8 cellular contexts compared by ENCODE assay signal in genomic region chr10:97426776-97427570, GRCh38. TPM values are rescaled to one million over a fixed set of nuclear protein-coding genes. Genes with fewer than 3 reads are reported as not detected.
A peak's percentile ranks its signal among the peaks of the same experiment; 100 is the strongest.
DNase-seq lines count a peak whose midpoint lies in the region; ATAC-seq and TF ChIP-seq lines count a peak whose summit lies in the region.

No MANE protein-coding gene starts in this region.

- H3K9me3 ChIP-seq in HAP-1 = no peaks in the 10 kb centered on the region
- H3K9me3 ChIP-seq in T-helper 17 cell (ENCODE audit: control insufficient read depth, low read length, poor library complexity, severe bottlenecking) = no peaks in the 10 kb centered on the region
- H3K9me3 ChIP-seq in esophagus squamous epithelium = no peaks in the 10 kb centered on the region
- no peaks in the 10 kb centered on the region for H3K9me3 ChIP-seq in ovary

- peak overlapping the region; percentile 94 for H3K27ac Mint-ChIP-seq in T-helper 17 cell

- DNase-seq in HAP-1 (ENCODE audit: low spot score in 2 of 2) (no peak), T-helper 17 cell (no peak), esophagus squamous epithelium (lab: John Stamatoyannopoulos, UW) (no peak), ovary (no peak), pons (ENCODE audit: low spot score) (no peak)

- H3K4me1 Mint-ChIP-seq in T-helper 17 cell = peaks cover 19% of the 10 kb centered on the region

- WGBS in esophagus squamous epithelium, 2 donors = 7 to 16% methylated on average over 20 to 32 of the region's 34 CpGs
- 5 to 7% (median 6%) methylated on average over 31 to 34 of the region's 34 CpGs for WGBS in ovary, 3 donors

- peaks cover 49% of the 10 kb centered on the region for H3K36me3 ChIP-seq in HAP-1 (replicated peaks)
- H3K36me3 ChIP-seq in esophagus squamous epithelium = peaks cover 0 to 30% (median 14%) of the 10 kb centered on the region in 3 donors
- no peaks in the 10 kb centered on the region for H3K36me3 ChIP-seq in ovary

- TF ChIP-seq EP300 in ovary (IDR thresholded peaks at IDR 0.05) = no peak

- H3K4me3 ChIP-seq in HAP-1 (peak overlapping the region; percentile 94), esophagus squamous epithelium (peak overlapping the region; percentile 61 to 95 (median 90)), ovary (peak overlapping the region; percentile 88)

- H3K36me3 Mint-ChIP-seq in T-helper 17 cell (ENCODE audit: low read depth) = peaks cover under 1% of the 10 kb centered on the region

- in situ Hi-C loops in HAP-1 (cut with MboI; ENCODE audit: low sequenced_read_pairs) = no loop called here

- no peak for TF ChIP-seq CTCF in esophagus squamous epithelium (IDR thresholded peaks at IDR 0.05)
- TF ChIP-seq CTCF in ovary (IDR thresholded peaks at IDR 0.05) = no peak

- H3K4me1 ChIP-seq in HAP-1 (peaks cover 4% of the 10 kb centered on the region; the same call in 1 of the 2 replicates), esophagus squamous epithelium (peaks cover 23 to 65% (median 27%) of the 10 kb centered on the region in 3 donors), ovary (ENCODE audit: insufficient read depth) (peaks cover 10% of the 10 kb centered on the region)

- peak overlapping the region; percentile 91 to 98 (median 95) for H3K27ac ChIP-seq in esophagus squamous epithelium
- H3K27ac ChIP-seq in ovary = peak overlapping the region; percentile 71 to 85

- no peaks in the 10 kb centered on the region for H3K27me3 Mint-ChIP-seq in T-helper 17 cell

- intact Hi-C loops in esophagus squamous epithelium (cut with DNase I) = no loop called here
- intact Hi-C loops in ovary (cut with DNase I) = no loop called here

- no peaks in the 10 kb centered on the region for H3K27me3 ChIP-seq in HAP-1 (ENCODE audit: low read depth)
- no peaks in the 10 kb centered on the region for H3K27me3 ChIP-seq in esophagus squamous epithelium
- H3K27me3 ChIP-seq in ovary = no peaks in the 10 kb centered on the region

- ATAC-seq in T-helper 17 cell (no peak), GM21619 (IDR thresholded peaks at IDR 0.05; ENCODE audit: unreplicated experiment) (no peak), GM21367 (IDR thresholded peaks at IDR 0.05; ENCODE audit: unreplicated experiment) (no peak), GM19023 (IDR thresholded peaks at IDR 0.05; ENCODE audit: unreplicated experiment) (no peak)

- no peak for TF ChIP-seq POLR2A in esophagus squamous epithelium (IDR thresholded peaks at IDR 0.05)
- no peak for TF ChIP-seq POLR2A in ovary (IDR thresholded peaks at IDR 0.05)

- H3K4me3 Mint-ChIP-seq in T-helper 17 cell = peak overlapping the region; percentile 90

RNA-seq across cellular contexts. Expression of gene PGAM1, which starts 1.0 kb away (rescaled TPM):
- total RNA-seq in T-helper 17 cell (100 to 1,000 TPM in 1 of 2 donors, 10 to 100 TPM in 1; 88.6 to 101 TPM), esophagus squamous epithelium (100 to 1,000 TPM; 310 to 700 (median 514) TPM), ovary (100 to 1,000 TPM in 6 of 7 donors, 10 to 100 TPM in 1; 98.7 to 233 (median 163) TPM)
- 100 to 1,000 TPM; 114 to 255 TPM for polyA plus RNA-seq in ovary

RNA-seq across cellular contexts. Expression of gene EXOSC1, which starts 18.8 kb away (rescaled TPM):
- total RNA-seq in T-helper 17 cell (10 to 100 TPM; 32.0 to 38.6 TPM), esophagus squamous epithelium (10 to 100 TPM; 12.4 to 44.8 (median 24.7) TPM), ovary (10 to 100 TPM; 22.1 to 38.3 (median 26.6) TPM)
- 10 to 100 TPM; 26.9 to 36.2 TPM for polyA plus RNA-seq in ovary

RNA-seq across cellular contexts. Expression of gene ZDHHC16, which starts 19.0 kb away (rescaled TPM):
- 10 to 100 TPM; 14.9 to 15.3 TPM for total RNA-seq in T-helper 17 cell
- total RNA-seq in esophagus squamous epithelium = 10 to 100 TPM; 17.0 to 36.9 (median 28.2) TPM
- total RNA-seq in ovary = 10 to 100 TPM; 17.8 to 28.1 (median 26.2) TPM
- 10 to 100 TPM; 19.1 to 34.7 TPM for polyA plus RNA-seq in ovary

RNA-seq across cellular contexts. Expression of gene RRP12, which starts 25.8 kb away (rescaled TPM):
- total RNA-seq in T-helper 17 cell (100 to 1,000 TPM; 138 to 231 TPM), esophagus squamous epithelium (10 to 100 TPM; 14.9 to 33.4 (median 23.9) TPM), ovary (10 to 100 TPM; 14.7 to 35.8 (median 24.4) TPM)
- 1 to 10 TPM; 7.2 to 8.9 TPM for polyA plus RNA-seq in ovary
